1 cellular context compared by ENCODE assay signal in the genomic region with DNA sequence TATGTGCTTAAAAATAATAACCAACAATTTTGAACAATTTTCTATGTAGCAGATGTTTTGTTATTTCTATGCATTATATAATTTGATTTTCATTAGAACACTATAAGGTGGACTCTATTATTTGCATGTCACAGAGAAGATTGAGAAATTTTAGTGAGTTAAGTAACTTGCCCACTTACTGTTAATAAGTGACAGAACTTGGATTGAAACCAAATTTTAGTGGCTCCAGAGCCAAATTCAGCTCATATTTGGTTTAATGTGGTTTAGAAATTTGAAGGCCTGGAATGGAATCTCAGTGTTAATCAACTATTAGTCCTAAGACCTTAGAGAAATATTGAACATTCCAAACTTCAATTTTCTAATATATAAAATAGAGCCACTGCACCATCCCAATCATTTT.
TF ChIP-seq lines count a peak whose summit lies in the region.

No MANE protein-coding gene starts in this region.

TF ChIP-seq in HepG2, 621 proteins besides CTCF, POLR2A, EP300 and RAD21 (continued from another document and continues in another):
- TF ChIP-seq, protein P1, sequence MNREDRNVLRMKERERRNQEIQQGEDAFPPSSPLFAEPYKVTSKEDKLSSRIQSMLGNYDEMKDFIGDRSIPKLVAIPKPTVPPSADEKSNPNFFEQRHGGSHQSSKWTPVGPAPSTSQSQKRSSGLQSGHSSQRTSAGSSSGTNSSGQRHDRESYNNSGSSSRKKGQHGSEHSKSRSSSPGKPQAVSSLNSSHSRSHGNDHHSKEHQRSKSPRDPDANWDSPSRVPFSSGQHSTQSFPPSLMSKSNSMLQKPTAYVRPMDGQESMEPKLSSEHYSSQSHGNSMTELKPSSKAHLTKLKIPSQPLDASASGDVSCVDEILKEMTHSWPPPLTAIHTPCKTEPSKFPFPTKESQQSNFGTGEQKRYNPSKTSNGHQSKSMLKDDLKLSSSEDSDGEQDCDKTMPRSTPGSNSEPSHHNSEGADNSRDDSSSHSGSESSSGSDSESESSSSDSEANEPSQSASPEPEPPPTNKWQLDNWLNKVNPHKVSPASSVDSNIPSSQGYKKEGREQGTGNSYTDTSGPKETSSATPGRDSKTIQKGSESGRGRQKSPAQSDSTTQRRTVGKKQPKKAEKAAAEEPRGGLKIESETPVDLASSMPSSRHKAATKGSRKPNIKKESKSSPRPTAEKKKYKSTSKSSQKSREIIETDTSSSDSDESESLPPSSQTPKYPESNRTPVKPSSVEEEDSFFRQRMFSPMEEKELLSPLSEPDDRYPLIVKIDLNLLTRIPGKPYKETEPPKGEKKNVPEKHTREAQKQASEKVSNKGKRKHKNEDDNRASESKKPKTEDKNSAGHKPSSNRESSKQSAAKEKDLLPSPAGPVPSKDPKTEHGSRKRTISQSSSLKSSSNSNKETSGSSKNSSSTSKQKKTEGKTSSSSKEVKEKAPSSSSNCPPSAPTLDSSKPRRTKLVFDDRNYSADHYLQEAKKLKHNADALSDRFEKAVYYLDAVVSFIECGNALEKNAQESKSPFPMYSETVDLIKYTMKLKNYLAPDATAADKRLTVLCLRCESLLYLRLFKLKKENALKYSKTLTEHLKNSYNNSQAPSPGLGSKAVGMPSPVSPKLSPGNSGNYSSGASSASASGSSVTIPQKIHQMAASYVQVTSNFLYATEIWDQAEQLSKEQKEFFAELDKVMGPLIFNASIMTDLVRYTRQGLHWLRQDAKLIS (CRISPR knock-in tag; IDR thresholded peaks at IDR 0.05), result no peak
- TF ChIP-seq ZNF383 (CRISPR knock-in tag; IDR thresholded peaks at IDR 0.05; ENCODE audit: borderline replicate concordance) (no peak), ZFYVE20 (CRISPR knock-in tag; IDR thresholded peaks at IDR 0.05; ENCODE audit: borderline replicate concordance, low read depth) (no peak), GATAD2A (CRISPR knock-in tag; IDR thresholded peaks at IDR 0.05) (peak; percentile 85), MED1 (CRISPR knock-in tag; IDR thresholded peaks at IDR 0.05) (peak; percentile 43; the same call in 1 of the 2 replicates), THAP11 (CRISPR knock-in tag; IDR thresholded peaks at IDR 0.05) (peak; percentile 44), ZNF577 (CRISPR knock-in tag; IDR thresholded peaks at IDR 0.05; ENCODE audit: borderline replicate concordance, low read depth) (no peak), NKX3-1 (CRISPR knock-in tag; IDR thresholded peaks at IDR 0.05) (peak; percentile 35; the same call in 1 of the 2 replicates), ZNF382 (CRISPR knock-in tag; IDR thresholded peaks at IDR 0.05; ENCODE audit: borderline replicate concordance) (no peak), CENPT (CRISPR knock-in tag; IDR thresholded peaks at IDR 0.05; ENCODE audit: low read depth) (no peak), ATM (IDR thresholded peaks at IDR 0.05; ENCODE audit: borderline replicate concordance) (no peak), ZNF235 (CRISPR knock-in tag; IDR thresholded peaks at IDR 0.05; ENCODE audit: borderline replicate concordance) (no peak), HCFC1 (IDR thresholded peaks at IDR 0.05; ENCODE audit: low read depth, low read length) (no peak), JUNB (CRISPR knock-in tag; IDR thresholded peaks at IDR 0.05; ENCODE audit: borderline replicate concordance) (no peak), ZNF768 (CRISPR knock-in tag; IDR thresholded peaks at IDR 0.05) (no peak), KDM6A (CRISPR knock-in tag; IDR thresholded peaks at IDR 0.05; ENCODE audit: low read depth) (no peak), AHR (CRISPR knock-in tag; IDR thresholded peaks at IDR 0.05) (no peak), PHB2 (IDR thresholded peaks at IDR 0.05; ENCODE audit: partially characterized antibody) (no peak), SP1 (IDR thresholded peaks at IDR 0.05) (no peak), SP1 (CRISPR knock-in tag; IDR thresholded peaks at IDR 0.05) (no peak), ZNF292 (CRISPR knock-in tag; IDR thresholded peaks at IDR 0.05; ENCODE audit: borderline replicate concordance, low read depth) (no peak), TMF1 (CRISPR knock-in tag; IDR thresholded peaks at IDR 0.05; ENCODE audit: low read depth) (no peak), ISL2 (CRISPR knock-in tag; IDR thresholded peaks at IDR 0.05) (peak; percentile 85), ZNF253 (CRISPR knock-in tag; IDR thresholded peaks at IDR 0.05; ENCODE audit: borderline replicate concordance) (no peak)
- TF ChIP-seq, protein P2, sequence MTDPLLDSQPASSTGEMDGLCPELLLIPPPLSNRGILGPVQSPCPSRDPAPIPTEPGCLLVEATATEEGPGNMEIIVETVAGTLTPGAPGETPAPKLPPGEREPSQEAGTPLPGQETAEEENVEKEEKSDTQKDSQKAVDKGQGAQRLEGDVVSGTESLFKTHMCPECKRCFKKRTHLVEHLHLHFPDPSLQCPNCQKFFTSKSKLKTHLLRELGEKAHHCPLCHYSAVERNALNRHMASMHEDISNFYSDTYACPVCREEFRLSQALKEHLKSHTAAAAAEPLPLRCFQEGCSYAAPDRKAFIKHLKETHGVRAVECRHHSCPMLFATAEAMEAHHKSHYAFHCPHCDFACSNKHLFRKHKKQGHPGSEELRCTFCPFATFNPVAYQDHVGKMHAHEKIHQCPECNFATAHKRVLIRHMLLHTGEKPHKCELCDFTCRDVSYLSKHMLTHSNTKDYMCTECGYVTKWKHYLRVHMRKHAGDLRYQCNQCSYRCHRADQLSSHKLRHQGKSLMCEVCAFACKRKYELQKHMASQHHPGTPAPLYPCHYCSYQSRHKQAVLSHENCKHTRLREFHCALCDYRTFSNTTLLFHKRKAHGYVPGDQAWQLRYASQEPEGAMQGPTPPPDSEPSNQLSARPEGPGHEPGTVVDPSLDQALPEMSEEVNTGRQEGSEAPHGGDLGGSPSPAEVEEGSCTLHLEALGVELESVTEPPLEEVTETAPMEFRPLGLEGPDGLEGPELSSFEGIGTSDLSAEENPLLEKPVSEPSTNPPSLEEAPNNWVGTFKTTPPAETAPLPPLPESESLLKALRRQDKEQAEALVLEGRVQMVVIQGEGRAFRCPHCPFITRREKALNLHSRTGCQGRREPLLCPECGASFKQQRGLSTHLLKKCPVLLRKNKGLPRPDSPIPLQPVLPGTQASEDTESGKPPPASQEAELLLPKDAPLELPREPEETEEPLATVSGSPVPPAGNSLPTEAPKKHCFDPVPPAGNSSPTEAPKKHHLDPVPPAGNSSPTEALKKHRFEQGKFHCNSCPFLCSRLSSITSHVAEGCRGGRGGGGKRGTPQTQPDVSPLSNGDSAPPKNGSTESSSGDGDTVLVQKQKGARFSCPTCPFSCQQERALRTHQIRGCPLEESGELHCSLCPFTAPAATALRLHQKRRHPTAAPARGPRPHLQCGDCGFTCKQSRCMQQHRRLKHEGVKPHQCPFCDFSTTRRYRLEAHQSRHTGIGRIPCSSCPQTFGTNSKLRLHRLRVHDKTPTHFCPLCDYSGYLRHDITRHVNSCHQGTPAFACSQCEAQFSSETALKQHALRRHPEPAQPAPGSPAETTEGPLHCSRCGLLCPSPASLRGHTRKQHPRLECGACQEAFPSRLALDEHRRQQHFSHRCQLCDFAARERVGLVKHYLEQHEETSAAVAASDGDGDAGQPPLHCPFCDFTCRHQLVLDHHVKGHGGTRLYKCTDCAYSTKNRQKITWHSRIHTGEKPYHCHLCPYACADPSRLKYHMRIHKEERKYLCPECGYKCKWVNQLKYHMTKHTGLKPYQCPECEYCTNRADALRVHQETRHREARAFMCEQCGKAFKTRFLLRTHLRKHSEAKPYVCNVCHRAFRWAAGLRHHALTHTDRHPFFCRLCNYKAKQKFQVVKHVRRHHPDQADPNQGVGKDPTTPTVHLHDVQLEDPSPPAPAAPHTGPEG (CRISPR knock-in tag; IDR thresholded peaks at IDR 0.05), result no peak
- TF ChIP-seq, protein P3, sequence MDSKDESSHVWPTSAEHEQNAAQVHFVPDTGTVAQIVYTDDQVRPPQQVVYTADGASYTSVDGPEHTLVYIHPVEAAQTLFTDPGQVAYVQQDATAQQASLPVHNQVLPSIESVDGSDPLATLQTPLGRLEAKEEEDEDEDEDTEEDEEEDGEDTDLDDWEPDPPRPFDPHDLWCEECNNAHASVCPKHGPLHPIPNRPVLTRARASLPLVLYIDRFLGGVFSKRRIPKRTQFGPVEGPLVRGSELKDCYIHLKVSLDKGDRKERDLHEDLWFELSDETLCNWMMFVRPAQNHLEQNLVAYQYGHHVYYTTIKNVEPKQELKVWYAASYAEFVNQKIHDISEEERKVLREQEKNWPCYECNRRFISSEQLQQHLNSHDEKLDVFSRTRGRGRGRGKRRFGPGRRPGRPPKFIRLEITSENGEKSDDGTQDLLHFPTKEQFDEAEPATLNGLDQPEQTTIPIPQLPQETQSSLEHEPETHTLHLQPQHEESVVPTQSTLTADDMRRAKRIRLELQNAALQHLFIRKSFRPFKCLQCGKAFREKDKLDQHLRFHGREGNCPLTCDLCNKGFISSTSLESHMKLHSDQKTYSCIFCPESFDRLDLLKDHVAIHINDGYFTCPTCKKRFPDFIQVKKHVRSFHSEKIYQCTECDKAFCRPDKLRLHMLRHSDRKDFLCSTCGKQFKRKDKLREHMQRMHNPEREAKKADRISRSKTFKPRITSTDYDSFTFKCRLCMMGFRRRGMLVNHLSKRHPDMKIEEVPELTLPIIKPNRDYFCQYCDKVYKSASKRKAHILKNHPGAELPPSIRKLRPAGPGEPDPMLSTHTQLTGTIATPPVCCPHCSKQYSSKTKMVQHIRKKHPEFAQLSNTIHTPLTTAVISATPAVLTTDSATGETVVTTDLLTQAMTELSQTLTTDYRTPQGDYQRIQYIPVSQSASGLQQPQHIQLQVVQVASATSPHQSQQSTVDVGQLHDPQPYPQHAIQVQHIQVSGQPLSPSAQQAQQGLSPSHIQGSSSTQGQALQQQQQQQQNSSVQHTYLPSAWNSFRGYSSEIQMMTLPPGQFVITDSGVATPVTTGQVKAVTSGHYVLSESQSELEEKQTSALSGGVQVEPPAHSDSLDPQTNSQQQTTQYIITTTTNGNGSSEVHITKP (CRISPR knock-in tag; IDR thresholded peaks at IDR 0.05; ENCODE audit: low read depth), result no peak
- TF ChIP-seq, protein P4, sequence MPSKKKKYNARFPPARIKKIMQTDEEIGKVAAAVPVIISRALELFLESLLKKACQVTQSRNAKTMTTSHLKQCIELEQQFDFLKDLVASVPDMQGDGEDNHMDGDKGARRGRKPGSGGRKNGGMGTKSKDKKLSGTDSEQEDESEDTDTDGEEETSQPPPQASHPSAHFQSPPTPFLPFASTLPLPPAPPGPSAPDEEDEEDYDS (CRISPR knock-in tag; IDR thresholded peaks at IDR 0.05), result no peak
- TF ChIP-seq, protein P5, sequence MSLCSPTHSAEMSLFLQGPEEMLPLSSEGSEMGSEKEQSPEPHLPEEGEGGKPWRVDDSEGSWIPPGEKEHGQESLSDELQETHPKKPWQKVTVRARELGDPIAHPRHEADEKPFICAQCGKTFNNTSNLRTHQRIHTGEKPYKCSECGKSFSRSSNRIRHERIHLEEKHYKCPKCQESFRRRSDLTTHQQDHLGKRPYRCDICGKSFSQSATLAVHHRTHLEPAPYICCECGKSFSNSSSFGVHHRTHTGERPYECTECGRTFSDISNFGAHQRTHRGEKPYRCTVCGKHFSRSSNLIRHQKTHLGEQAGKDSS (CRISPR knock-in tag; IDR thresholded peaks at IDR 0.05; ENCODE audit: borderline replicate concordance, low read depth), result no peak
- TF ChIP-seq, protein P6, sequence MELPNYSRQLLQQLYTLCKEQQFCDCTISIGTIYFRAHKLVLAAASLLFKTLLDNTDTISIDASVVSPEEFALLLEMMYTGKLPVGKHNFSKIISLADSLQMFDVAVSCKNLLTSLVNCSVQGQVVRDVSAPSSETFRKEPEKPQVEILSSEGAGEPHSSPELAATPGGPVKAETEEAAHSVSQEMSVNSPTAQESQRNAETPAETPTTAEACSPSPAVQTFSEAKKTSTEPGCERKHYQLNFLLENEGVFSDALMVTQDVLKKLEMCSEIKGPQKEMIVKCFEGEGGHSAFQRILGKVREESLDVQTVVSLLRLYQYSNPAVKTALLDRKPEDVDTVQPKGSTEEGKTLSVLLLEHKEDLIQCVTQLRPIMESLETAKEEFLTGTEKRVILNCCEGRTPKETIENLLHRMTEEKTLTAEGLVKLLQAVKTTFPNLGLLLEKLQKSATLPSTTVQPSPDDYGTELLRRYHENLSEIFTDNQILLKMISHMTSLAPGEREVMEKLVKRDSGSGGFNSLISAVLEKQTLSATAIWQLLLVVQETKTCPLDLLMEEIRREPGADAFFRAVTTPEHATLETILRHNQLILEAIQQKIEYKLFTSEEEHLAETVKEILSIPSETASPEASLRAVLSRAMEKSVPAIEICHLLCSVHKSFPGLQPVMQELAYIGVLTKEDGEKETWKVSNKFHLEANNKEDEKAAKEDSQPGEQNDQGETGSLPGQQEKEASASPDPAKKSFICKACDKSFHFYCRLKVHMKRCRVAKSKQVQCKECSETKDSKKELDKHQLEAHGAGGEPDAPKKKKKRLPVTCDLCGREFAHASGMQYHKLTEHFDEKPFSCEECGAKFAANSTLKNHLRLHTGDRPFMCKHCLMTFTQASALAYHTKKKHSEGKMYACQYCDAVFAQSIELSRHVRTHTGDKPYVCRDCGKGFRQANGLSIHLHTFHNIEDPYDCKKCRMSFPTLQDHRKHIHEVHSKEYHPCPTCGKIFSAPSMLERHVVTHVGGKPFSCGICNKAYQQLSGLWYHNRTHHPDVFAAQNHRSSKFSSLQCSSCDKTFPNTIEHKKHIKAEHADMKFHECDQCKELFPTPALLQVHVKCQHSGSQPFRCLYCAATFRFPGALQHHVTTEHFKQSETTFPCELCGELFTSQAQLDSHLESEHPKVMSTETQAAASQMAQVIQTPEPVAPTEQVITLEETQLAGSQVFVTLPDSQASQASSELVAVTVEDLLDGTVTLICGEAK (IDR thresholded peaks at IDR 0.05), result no peak
- TF ChIP-seq, protein P6 (CRISPR knock-in tag; IDR thresholded peaks at IDR 0.05), result no peak
